8 cellular contexts compared by ENCODE assay signal in the genomic region with DNA sequence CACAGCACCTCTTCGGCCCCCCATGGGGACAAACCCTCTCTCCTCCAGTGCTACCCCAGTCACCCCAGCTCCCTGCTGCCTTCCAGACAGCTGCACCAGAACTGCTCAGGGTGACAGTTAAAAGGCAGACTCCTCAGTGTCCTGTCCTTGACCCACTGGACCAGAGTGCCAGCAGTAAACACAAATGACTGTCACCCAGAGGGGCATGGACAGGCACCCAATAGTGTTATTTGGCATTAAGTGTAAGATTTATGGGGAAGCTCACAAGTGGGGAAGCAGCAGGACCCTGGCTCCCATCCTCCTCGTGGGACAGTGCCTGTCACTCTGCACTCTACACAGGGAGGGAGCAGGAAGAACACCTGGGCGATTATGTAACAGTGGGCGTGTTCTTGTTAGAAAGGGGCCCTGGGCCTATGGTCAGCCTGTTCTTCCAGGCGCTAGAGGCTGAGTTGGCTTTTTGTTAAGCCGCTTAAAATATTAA. TPM values are rescaled to one million over a fixed set of nuclear protein-coding genes. Genes with fewer than 3 reads are reported as not detected.
DNase-seq lines count a peak whose midpoint lies in the region; ATAC-seq and TF ChIP-seq lines count a peak whose summit lies in the region.

No MANE protein-coding gene starts in this region.

- TF ChIP-seq CTCF in cardiac muscle cell (IDR thresholded peaks at IDR 0.05; ENCODE audit: low read depth, low read length): no peak
- TF ChIP-seq CTCF in VCaP (conservative IDR thresholded peaks at IDR 0.05): no peak
- TF ChIP-seq CTCF in uterus (IDR thresholded peaks at IDR 0.05): no peak

- no peaks in the 10 kb centered on the region for H3K9me3 ChIP-seq in cardiac muscle cell (ENCODE audit: low read depth)
- H3K9me3 ChIP-seq in right cardiac atrium (ENCODE audit: control insufficient read depth, low read length): no peaks in the 10 kb centered on the region
- no peaks in the 10 kb centered on the region for H3K9me3 ChIP-seq in uterus

- H3K27me3 ChIP-seq in cardiac muscle cell: no peaks in the 10 kb centered on the region
- H3K27me3 ChIP-seq in right cardiac atrium (ENCODE audit: control insufficient read depth, insufficient read depth): no peaks in the 10 kb centered on the region
- no peaks in the 10 kb centered on the region for H3K27me3 ChIP-seq in uterus

- no peak for DNase-seq in cardiac muscle cell (ENCODE audit: low read depth in 1 of 2, low spot score in 1 of 2)
- DNase-seq in right cardiac atrium: no peak
- peak; percentile 43 for DNase-seq in left kidney (ENCODE audit: low read depth, low spot score)
- no peak for DNase-seq in uterus
- no peak for DNase-seq in NOMO-1 (lab: John Stamatoyannopoulos, UW; ENCODE audit: unreplicated experiment in 2 of 2)
- DNase-seq in NCI-H1930 (lab: John Stamatoyannopoulos, UW): no peak

- no peak for TF ChIP-seq POLR2A in uterus (IDR thresholded peaks at IDR 0.05)

- H3K36me3 ChIP-seq in cardiac muscle cell: peaks cover 15% of the 10 kb centered on the region
- no peaks in the 10 kb centered on the region for H3K36me3 ChIP-seq in uterus

- ATAC-seq in right cardiac atrium (no peak), HG02678 (IDR thresholded peaks at IDR 0.05; ENCODE audit: unreplicated experiment) (no peak)

- H3K4me3 ChIP-seq in cardiac muscle cell (no peak overlapping the region), right cardiac atrium (ENCODE audit: low read length) (no peak overlapping the region), uterus (no peak overlapping the region)

- peak overlapping the region; percentile 56 for H3K27ac ChIP-seq in cardiac muscle cell
- no peak overlapping the region for H3K27ac ChIP-seq in right cardiac atrium (ENCODE audit: low read length)
- H3K27ac ChIP-seq in VCaP: peak overlapping the region; percentile 98
- H3K27ac ChIP-seq in uterus: peak overlapping the region; percentile 5 to 9

- 63% methylated on average over 6 of the region's 6 CpGs for WGBS in right cardiac atrium

- H3K4me1 ChIP-seq in cardiac muscle cell (ENCODE audit: low read depth) (peaks cover 15% of the 10 kb centered on the region), right cardiac atrium (ENCODE audit: control insufficient read depth, insufficient read depth, low read length) (peaks cover 11% of the 10 kb centered on the region), uterus (peaks cover 11 to 42% of the 10 kb centered on the region in 2 donors)

- intact Hi-C loops in right cardiac atrium (cut with DNase I) (loop anchor here (5.0 to 10.0 kb wide), 4 partner anchors 35 to 210 kb away; a partner anchor contains a TSS), uterus (cut with DNase I; ENCODE audit: low total_unique reads) (no loop called here)

RNA-seq across cellular contexts. Expression of a gene that starts 5.0 kb away (rescaled TPM):
- total RNA-seq in cardiac muscle cell (144 and 169 TPM in 2 replicates), right cardiac atrium (10 to 100 TPM; 55.1 to 75.5 (median 61.8) TPM), uterus (100 to 1,000 TPM in 1 of 4 donors, 10 to 100 TPM in 3; 24.5 to 125 (median 50.7) TPM)
- polyA plus RNA-seq in cardiac muscle cell (112 and 150 TPM in 2 replicates), right cardiac atrium (155 TPM)

RNA-seq across cellular contexts. Expression of a gene that starts 7.2 kb away (rescaled TPM):
- total RNA-seq in cardiac muscle cell: 283 and 375 TPM in 2 replicates
- polyA plus RNA-seq in cardiac muscle cell: 194 and 203 TPM in 2 replicates
- 100 to 1,000 TPM; 156 to 254 (median 177) TPM for total RNA-seq in right cardiac atrium
- polyA plus RNA-seq in right cardiac atrium: 244 TPM
- 100 to 1,000 TPM; 105 to 351 (median 293) TPM for total RNA-seq in uterus

RNA-seq across cellular contexts. Expression of a gene that starts 25.4 kb away (rescaled TPM):
- total RNA-seq in cardiac muscle cell (27.2 and 31.2 TPM in 2 replicates), right cardiac atrium (10 to 100 TPM; 16.3 to 22.2 (median 18.7) TPM), uterus (10 to 100 TPM in 3 of 4 donors, 1 to 10 TPM in 1; 6.9 to 23.3 (median 20.6) TPM)
- polyA plus RNA-seq in cardiac muscle cell (29.1 and 33.7 TPM in 2 replicates), right cardiac atrium (9.0 TPM)

RNA-seq across cellular contexts. Expression of a gene that starts 43.0 kb away (rescaled TPM):
- 0.14 and 0.24 TPM in 2 replicates for total RNA-seq in cardiac muscle cell
- 0.04 and 0.47 TPM in 2 replicates for polyA plus RNA-seq in cardiac muscle cell
- under 1 TPM in 1 of 4 donors, not detected in 3; 0.06 TPM for total RNA-seq in right cardiac atrium
- polyA plus RNA-seq in right cardiac atrium: 0.07 TPM
- under 1 TPM in 2 of 4 donors, not detected in 2; under 0.01 to 0.15 TPM for total RNA-seq in uterus
